Comparison of ENCODE assay signal across 8 cellular contexts in the genomic region with DNA sequence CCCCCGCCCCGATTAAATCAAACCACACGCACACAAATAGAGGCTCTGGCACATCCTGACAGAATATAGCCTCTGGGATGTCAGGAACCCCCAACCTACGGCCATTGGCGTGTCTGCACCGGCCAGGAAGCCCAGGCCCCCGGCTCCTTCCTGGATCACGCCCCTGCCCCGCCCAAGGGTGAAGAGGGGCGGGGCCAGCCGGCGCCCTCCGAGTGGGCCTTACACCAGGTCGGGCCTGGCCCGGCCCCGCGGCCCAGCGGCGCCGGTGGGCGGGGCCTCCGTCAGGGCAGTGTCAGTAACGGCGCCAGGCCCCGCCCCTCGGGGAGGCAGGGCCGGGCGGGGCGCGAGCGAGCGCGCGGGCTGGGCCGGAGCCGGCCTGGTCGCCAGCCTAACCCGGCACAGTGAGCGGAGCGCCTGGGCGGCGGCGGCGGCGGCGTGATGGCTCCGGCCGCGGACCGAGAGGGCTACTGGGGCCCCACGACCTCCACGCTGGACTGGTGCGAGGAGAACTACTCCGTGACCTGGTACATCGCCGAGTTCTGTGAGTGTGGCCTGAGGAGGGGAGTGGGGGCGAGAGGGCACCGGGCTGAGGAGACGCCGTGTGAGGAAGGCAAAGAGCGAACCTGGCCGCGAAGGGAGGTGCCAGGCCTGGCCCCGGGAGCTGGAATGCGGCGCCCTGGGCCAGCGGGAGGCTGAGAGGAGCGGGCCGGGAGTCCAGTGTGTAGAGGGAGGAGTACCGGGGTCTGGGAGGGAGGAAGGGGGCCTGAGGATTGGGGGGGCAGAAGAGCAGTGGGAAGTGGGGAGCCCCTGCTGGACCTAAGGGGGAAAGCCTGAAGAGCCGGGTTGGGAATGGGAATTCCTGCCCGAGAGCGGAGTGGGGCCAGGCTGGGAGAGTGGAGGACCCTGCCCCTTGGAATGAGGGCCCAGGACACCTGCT. TPM values are rescaled to one million over a fixed set of nuclear protein-coding genes. Genes with fewer than 3 reads are reported as not detected.
DNase-seq lines count a peak whose midpoint lies in the region; ATAC-seq and TF ChIP-seq lines count a peak whose summit lies in the region.

Gene ACER3 (plus strand): TSS at position 380 of the 937 bp plus-strand sequence. CDS start 59 bp downstream, at position 439.

- peaks cover 7% of the 10 kb centered on the region for H3K4me1 ChIP-seq in parathyroid adenoma
- peaks cover 0 to 21% (median 14%) of the 10 kb centered on the region in 4 donors for H3K4me1 ChIP-seq in tibial artery

- H3K4me1 Mint-ChIP-seq in HFFc6 (ENCODE audit: low read depth): peaks cover 15% of the 10 kb centered on the region

- H3K27ac ChIP-seq in parathyroid adenoma: peak within 1 kb of the TSS; percentile 72
- peak within 1 kb of the TSS; percentile 86 to 93 for H3K27ac ChIP-seq in tibial artery

- peak within 1 kb of the TSS; percentile 95 for H2AFZ ChIP-seq in parathyroid adenoma

- peak within 1 kb of the TSS; percentile 74 for H3K4me2 ChIP-seq in parathyroid adenoma (ENCODE audit: low read length)

- H3K9me3 ChIP-seq in parathyroid adenoma (ENCODE audit: control insufficient read depth, low read length): no peaks in the 10 kb centered on the region
- H3K9me3 ChIP-seq in tibial artery: no peaks in the 10 kb centered on the region

- no peaks in the 10 kb centered on the region for H3K36me3 Mint-ChIP-seq in HFFc6 (ENCODE audit: low read depth)
- H3K36me3 Mint-ChIP-seq in activated naive CD4-positive, alpha-beta T cell treated with anti-CD3 and anti-CD28 coated beads, Interleukin-2, amount 50 U/mL, for 72 hours: no peaks in the 10 kb centered on the region

- H3K79me2 ChIP-seq in parathyroid adenoma: no peaks in the 10 kb centered on the region

- H3K4me3 Mint-ChIP-seq in HFFc6: peak within 1 kb of the TSS; percentile 90

- DNase-seq in GM12864 (ENCODE audit: low read depth) (peak; percentile 70), HFFc6 (peak; percentile 66), MV-4-11 (lab: John Stamatoyannopoulos, UW) (peak; percentile 88), SKM-1 (lab: John Stamatoyannopoulos, UW; ENCODE audit: unreplicated experiment) (peak; percentile 34), head of caudate nucleus (peak; percentile 74 to 97 (median 91)), tibial artery (peak; percentile 92 to 95)
- peak; percentile 95 for DNase-seq in activated naive CD4-positive, alpha-beta T cell treated with anti-CD3 and anti-CD28 coated beads, Interleukin-2, amount 50 U/mL, for 72 hours (ENCODE audit: low spot score in 2 of 2)

- H3K9ac ChIP-seq in parathyroid adenoma: peak within 1 kb of the TSS; percentile 72

- H3K36me3 ChIP-seq in parathyroid adenoma (ENCODE audit: control insufficient read depth, insufficient read depth, low read length): no peaks in the 10 kb centered on the region
- H3K36me3 ChIP-seq in tibial artery: no peaks in the 10 kb centered on the region

- ATAC-seq in activated naive CD4-positive, alpha-beta T cell treated with anti-CD3 and anti-CD28 coated beads, Interleukin-2, amount 50 U/mL, for 72 hours: peak; percentile 97 to 99

- no peaks in the 10 kb centered on the region for H3K27me3 ChIP-seq in parathyroid adenoma (ENCODE audit: control insufficient read depth, insufficient read depth, low read length)
- H3K27me3 ChIP-seq in tibial artery: no peaks in the 10 kb centered on the region

- peak; percentile 7 for TF ChIP-seq CTCF in GM12864 (IDR thresholded peaks at IDR 0.05; ENCODE audit: low read depth, low read length, missing control alignments)
- TF ChIP-seq CTCF in HFFc6 (IDR thresholded peaks at IDR 0.05): peak; percentile 53
- TF ChIP-seq CTCF in parathyroid adenoma (IDR thresholded peaks at IDR 0.05): no peak
- TF ChIP-seq CTCF in tibial artery (IDR thresholded peaks at IDR 0.05): peak in 1 of 2 experiments; percentile 8

- H3K4me3 ChIP-seq in GM12864 (ENCODE audit: low read depth, low read length) (peak within 1 kb of the TSS; percentile 94), parathyroid adenoma (ENCODE audit: low read depth, low read length) (peak within 1 kb of the TSS; percentile 61), tibial artery (peak within 1 kb of the TSS; percentile 76 to 88)

- no peaks in the 10 kb centered on the region for H3K9me3 Mint-ChIP-seq in HFFc6
- H3K9me3 Mint-ChIP-seq in activated naive CD4-positive, alpha-beta T cell treated with anti-CD3 and anti-CD28 coated beads, Interleukin-2, amount 50 U/mL, for 72 hours: peaks cover 0 to 4% of the 10 kb centered on the region in 2 donors

- H3K27ac Mint-ChIP-seq in HFFc6: peak within 1 kb of the TSS; percentile 87
- H3K27ac Mint-ChIP-seq in activated naive CD4-positive, alpha-beta T cell treated with anti-CD3 and anti-CD28 coated beads, Interleukin-2, amount 50 U/mL, for 72 hours: peak within 1 kb of the TSS; percentile 81 to 85

- intact Hi-C loops in head of caudate nucleus (cut with DNase I): no loop called here
- intact Hi-C loops in tibial artery (cut with DNase I; ENCODE audit: low total_unique reads): no loop called here

- H3K27me3 Mint-ChIP-seq in HFFc6 (ENCODE audit: insufficient read depth): no peaks in the 10 kb centered on the region

RNA-seq across cellular contexts. Expression of gene ACER3, which starts in this region (rescaled TPM):
- 10 to 100 TPM; 13.9 to 18.2 (median 15.3) TPM for total RNA-seq in HFFc6 (2021; fragmentation: NEBNext Ultra II Directional; extraction: Animal tissue kit (Norgen Biotek cat#: 25700))
- 10 to 100 TPM; 10.8 to 24.3 TPM for total RNA-seq in activated naive CD4-positive, alpha-beta T cell treated with anti-CD3 and anti-CD28 coated beads, Interleukin-2, amount 50 U/mL, for 72 hours

Comparison
In these comparisons a context has a peak if more than half of its experiments do, and no peak if none do; other contexts are left out.
1. Peak in every context shown above with its lines: DNase-seq, ATAC-seq, H3K4me3 ChIP-seq and H3K27ac ChIP-seq.
2. DNase-seq: peak in every context shown above with its lines; median percentile 95 in activated naive CD4-positive, alpha-beta T cell treated with anti-CD3 and anti-CD28 coated beads, Interleukin-2, amount 50 U/mL, for 72 hours; 94 in tibial artery; 91 in head of caudate nucleus; 88 in MV-4-11; 70 in GM12864; 66 in HFFc6; 34 in SKM-1.